Comparison of ENCODE assay signal across 25 cellular contexts in the genomic region with DNA sequence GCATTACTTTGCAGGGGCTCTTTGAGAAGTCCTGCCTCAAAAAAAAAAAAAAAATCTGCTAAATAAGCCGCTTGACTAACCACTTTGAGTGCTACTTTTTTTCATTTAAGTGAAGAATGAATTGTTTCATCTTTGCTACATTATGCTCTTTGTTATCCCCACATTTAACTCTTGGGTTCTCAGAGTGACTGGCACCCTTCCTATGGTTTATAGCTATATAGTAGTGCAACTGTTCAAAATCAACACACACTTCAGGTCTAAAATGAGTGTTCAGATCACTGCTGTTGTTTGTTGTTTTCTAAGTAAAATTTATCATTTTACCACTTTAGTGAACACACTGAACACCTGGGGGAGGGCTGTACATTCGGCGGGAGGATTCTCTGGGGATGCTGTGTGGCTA. TPM values are rescaled to one million over a fixed set of nuclear protein-coding genes. Genes with fewer than 3 reads are reported as not detected.
"Had no signal": no experiment of that assay in that cellular context is flagged by ENCODE, and none has a peak within 500 bp of the region (broad histone marks: within the 10 kb centered on the region; RNA-seq: fewer than 3 reads in every experiment).

No MANE protein-coding gene starts in this region.

- H3K27ac ChIP-seq: colonic mucosa, epithelial cell of prostate, esophagus squamous epithelium, gastrocnemius medialis, heart right ventricle, left lung, lower lobe of right lung had no signal

- H3K4me3 Mint-ChIP-seq: dendritic cell treated with granulocyte-macrophage colony-stimulating factor and Interleukin-4, amounts not matched to agents 40 ng/mL and 50 ng/mL, for 4 days; effector memory CD8-positive, alpha-beta T cell; endodermal cell; naive B cell had no signal

- H3K27me3 Mint-ChIP-seq: dendritic cell treated with granulocyte-macrophage colony-stimulating factor and Interleukin-4, amounts not matched to agents 40 ng/mL and 50 ng/mL, for 4 days; effector memory CD8-positive, alpha-beta T cell; naive B cell had no signal

- H3K27me3 ChIP-seq: colonic mucosa, esophagus squamous epithelium, gastrocnemius medialis, heart right ventricle, left lung had no signal

- ATAC-seq: effector memory CD8-positive, alpha-beta T cell; esophagus mucosa; gastrocnemius medialis; heart right ventricle; left cardiac atrium; left lung; left ventricle myocardium superior; lower lobe of right lung; mucosa of descending colon had no signal

- H3K9me3 ChIP-seq: colonic mucosa, esophagus squamous epithelium, gastrocnemius medialis, left lung, lower lobe of right lung, mucosa of descending colon had no signal

- H3K9me3 Mint-ChIP-seq: effector memory CD8-positive, alpha-beta T cell had no signal

- H3K4me1 Mint-ChIP-seq: naive B cell had no signal

- H3K4me3 ChIP-seq: colonic mucosa, esophagus squamous epithelium, gastrocnemius medialis, heart right ventricle, left lung, lower lobe of right lung, mucosa of descending colon had no signal

- H3K36me3 ChIP-seq: colonic mucosa, gastrocnemius medialis had no signal

- H3K4me1 ChIP-seq: colonic mucosa, esophagus squamous epithelium, gastrocnemius medialis, heart right ventricle, left lung, lower lobe of right lung had no signal

- DNase-seq: colonic mucosa; cortex of kidney; effector CD8-positive, alpha-beta T cell; effector memory CD8-positive, alpha-beta T cell; endodermal cell; erythroblast; esophagus squamous epithelium; foreskin melanocyte; gastrocnemius medialis; glutamatergic neuron; head of caudate nucleus; heart right ventricle; hippocampal formation; left cardiac atrium; left lung; left ventricle myocardium superior; lower lobe of right lung; mesendoderm; mucosa of descending colon; naive B cell had no signal

- H3K27ac Mint-ChIP-seq: dendritic cell treated with granulocyte-macrophage colony-stimulating factor and Interleukin-4, amounts not matched to agents 40 ng/mL and 50 ng/mL, for 4 days; effector memory CD8-positive, alpha-beta T cell; endodermal cell; naive B cell had no signal

RNA-seq across cellular contexts. Expression of gene STPG4, which starts 13.6 kb away (rescaled TPM):
- total RNA-seq: esophagus squamous epithelium, glomerular endothelial cell, kidney epithelial cell, left cardiac atrium, left ventricle myocardium superior had no signal
